ENCODE assay signal across 7 cellular contexts in genomic region chr10:111598433-111599059, GRCh38.
DNase-seq lines count a peak whose midpoint lies in the region; ATAC-seq, FAIRE-seq and TF ChIP-seq lines count a peak whose summit lies in the region.

No MANE protein-coding gene starts in this region.

- in situ Hi-C loops in K562 (cut with MboI) = no loop called here

- no peak for TF ChIP-seq POLR2A in K562 (conservative IDR thresholded peaks at IDR 0.05)

- ATAC-seq in HG03520 (IDR thresholded peaks at IDR 0.05; ENCODE audit: unreplicated experiment) (peak; percentile 93), K562 (peak; percentile 60; the same call in 1 of the 3 replicates)

- peak; percentile 69 for TF ChIP-seq CTCF in GM20000 (IDR thresholded peaks at IDR 0.05; ENCODE audit: extremely low read depth, missing control alignments)
- TF ChIP-seq CTCF in K562 (IDR thresholded peaks at IDR 0.05 in 2 of 3, conservative IDR thresholded peaks at IDR 0.05 in 1 of 3; ENCODE audit: insufficient read depth in 2 of 3, low read depth in 1 of 3, low read length in 3 of 3) = peak; percentile 23 to 42 (median 40); a peak in 3 of 6 replicates

- H3K27me3 ChIP-seq in K562 (ENCODE audit: control insufficient read depth in 2 of 2, insufficient read depth in 2 of 2, low read length in 2 of 2) = no peaks in the 10 kb centered on the region

- H4K20me1 ChIP-seq in K562 (replicated peaks; ENCODE audit: control insufficient read depth, insufficient read depth, low read length) = no peaks in the 10 kb centered on the region

- no peak for TF ChIP-seq EP300 in K562 (IDR thresholded peaks at IDR 0.05; ENCODE audit: low read length)

- peak; percentile 16 to 42; a peak in 2 of 4 replicates for TF ChIP-seq RAD21 in K562 (CRISPR knock-in tag; conservative IDR thresholded peaks at IDR 0.05 in 1 of 2, IDR thresholded peaks at IDR 0.05 in 1 of 2)

- CTCF ChIA-PET in K562 (lab: Yijun Ruan, JAX; ENCODE audit: low intra/inter-chr PET ratio) = no interaction called here

- H3K4me2 ChIP-seq in K562 (ENCODE audit: insufficient read depth, low read length) = no peak overlapping the region

- WGBS in K562 (ENCODE audit: insufficient coverage, low coverage, missing lambda C conversion rate) = 2% methylated on average over 6 of the region's 6 CpGs

- no peaks in the 10 kb centered on the region for H3K9me1 ChIP-seq in K562 (ENCODE audit: control insufficient read depth, insufficient read depth, low read length)

- no peak for FAIRE-seq in K562 (lab: Jason Lieb, UNC)

- no peak overlapping the region for H3K4me3 ChIP-seq in K562

- no peaks in the 10 kb centered on the region for H3K4me1 ChIP-seq in K562 (replicated peaks in 1 of 2; ENCODE audit: control insufficient read depth in 2 of 2, insufficient read depth in 2 of 2, low read length in 2 of 2)

- intact Hi-C loops in K562 (cut with micrococcal nuclease) = no loop called here

- H3K27ac ChIP-seq in K562 (ENCODE audit: extremely low read depth, low read depth, low read length) = no peak overlapping the region

- no peak overlapping the region for H2AFZ ChIP-seq in K562 (ENCODE audit: low read depth, low read length)

- H3K9ac ChIP-seq in K562 (ENCODE audit: insufficient read depth in 1 of 2, low read depth in 2 of 2, low read length in 2 of 2) = no peak overlapping the region

- POLR2A ChIA-PET in K562 (lab: Yijun Ruan, JAX) = no interaction called here

- no TSS peak for BruUV-seq in K562 (replicated peaks; lab: Mats Ljungman, UMichigan)

- H3K9me3 ChIP-seq in K562 (replicated peaks; ENCODE audit: control insufficient read depth, insufficient read depth, low read depth, low read length) = no peaks in the 10 kb centered on the region

- H3K79me2 ChIP-seq in K562 (ENCODE audit: control insufficient read depth, insufficient read depth, low read length) = no peaks in the 10 kb centered on the region

- DNase-seq in GM03348 (ENCODE audit: low spot score) = peak; percentile 71
- DNase-seq in GM20000 (ENCODE audit: low spot score) = peak; percentile 59
- peak; percentile 54 for DNase-seq in SK-N-DZ (ENCODE audit: low spot score)
- DNase-seq in K562 (ENCODE audit: extremely low read depth in 1 of 4, low spot score in 3 of 4) = peak; percentile 10 to 26 (median 18)
- DNase-seq in iris pigment epithelial cell (ENCODE audit: low read depth) = peak; percentile 54
- DNase-seq in stimulated activated CD4-positive, alpha-beta T cell treated with anti-CD3 and anti-CD28 coated beads, Interleukin-2, amount 100 ng/mL, for 24 hours = peak; percentile 29 to 46

- H3K36me3 ChIP-seq in K562 (ENCODE audit: control insufficient read depth, insufficient read depth, low read length) = no peaks in the 10 kb centered on the region

TF ChIP-seq in K562, 482 proteins besides CTCF, POLR2A, EP300 and RAD21:
- TF ChIP-seq TBP (optimal IDR thresholded peaks at IDR 0.05; ENCODE audit: low read depth, low read length) = no peak

Comparison
In these comparisons a context has a peak if more than half of its experiments do, and no peak if none do; other contexts are left out.
1. DNase-seq: peak in every context shown above with its lines; median percentile 71 in GM03348; 59 in GM20000; 54 in SK-N-DZ; 54 in iris pigment epithelial cell; 38 in stimulated activated CD4-positive, alpha-beta T cell treated with anti-CD3 and anti-CD28 coated beads, Interleukin-2, amount 100 ng/mL, for 24 hours; 18 in K562.